8 cellular contexts compared by ENCODE assay signal in genomic region chr14:34872822-34873590, GRCh38. TPM values are rescaled to one million over a fixed set of nuclear protein-coding genes. Genes with fewer than 3 reads are reported as not detected.
A peak's percentile ranks its signal among the peaks of the same experiment; 100 is the strongest.
DNase-seq lines count a peak whose midpoint lies in the region; ATAC-seq, FAIRE-seq and TF ChIP-seq lines count a peak whose summit lies in the region.

No MANE protein-coding gene starts in this region.

- H3K4me1 ChIP-seq in pancreas: peaks cover 0 to 7% (median 5%) of the 10 kb centered on the region in 3 donors

- intact Hi-C loops in pancreas (cut with DNase I): no loop called here

- FAIRE-seq in HTR-8/SVneo (lab: Jason Lieb, UNC) (no peak), pancreas (lab: Jason Lieb, UNC) (no peak)

- ATAC-seq in GM19452 (IDR thresholded peaks at IDR 0.05; ENCODE audit: unreplicated experiment): peak; percentile 1
- peak; percentile 21 for ATAC-seq in T-helper 17 cell
- ATAC-seq in pancreas: peak in 2 of 4 donors; percentile 10 to 61
- no peak for ATAC-seq in HG03097 (IDR thresholded peaks at IDR 0.05; ENCODE audit: low FRiP score, unreplicated experiment)

- no peaks in the 10 kb centered on the region for H3K27me3 Mint-ChIP-seq in T-helper 17 cell

- peak overlapping the region; percentile 97 to 100 (median 98) for H3K27ac ChIP-seq in pancreas

- H3K36me3 ChIP-seq in pancreas: no peaks in the 10 kb centered on the region

- no peaks in the 10 kb centered on the region for H3K27me3 ChIP-seq in pancreas

- peaks cover 40% of the 10 kb centered on the region for H3K4me1 Mint-ChIP-seq in T-helper 17 cell

- H3K9me3 ChIP-seq in T-helper 17 cell (ENCODE audit: control insufficient read depth, low read length, poor library complexity, severe bottlenecking): no peaks in the 10 kb centered on the region
- H3K9me3 ChIP-seq in pancreas: no peaks in the 10 kb centered on the region

- peak overlapping the region; percentile 100 for H3K4me3 Mint-ChIP-seq in T-helper 17 cell

- H3K27ac Mint-ChIP-seq in T-helper 17 cell: peak overlapping the region; percentile 98

- peak overlapping the region; percentile 78 to 95 (median 88) for H3K4me3 ChIP-seq in pancreas

- peaks cover 6% of the 10 kb centered on the region for H3K36me3 Mint-ChIP-seq in T-helper 17 cell (ENCODE audit: low read depth)

- DNase-seq in DMS53 (lab: John Stamatoyannopoulos, UW) (peak; percentile 80), HTR-8/SVneo (ENCODE audit: insufficient read length, low spot score) (peak; percentile 9), T-helper 17 cell (no peak), fibroblast of gingiva (ENCODE audit: low read depth) (peak; percentile 51), pancreas (no peak), HK-2 (ENCODE audit: unreplicated experiment) (no peak)

- 1% methylated on average over 19 of the region's 19 CpGs for WGBS in pancreas, 2 donors

- TF ChIP-seq CTCF in pancreas (IDR thresholded peaks at IDR 0.05): no peak

RNA-seq across cellular contexts. Expression of gene BAZ1A, which starts 2.2 kb away (rescaled TPM):
- total RNA-seq in T-helper 17 cell (10 to 100 TPM; 44.7 to 51.7 TPM), pancreas (10 to 100 TPM in 1 of 6 donors, 1 to 10 TPM in 5; 5.6 to 12.1 (median 7.2) TPM)
- polyA plus RNA-seq in pancreas: 1 to 10 TPM; 5.9 to 9.9 TPM

Comparison
In these comparisons a context has a peak if more than half of its experiments do, and no peak if none do; other contexts are left out.
1. DNase-seq: peak in DMS53 (single experiment), HTR-8/SVneo (single experiment) and fibroblast of gingiva (single experiment); none in T-helper 17 cell (0 of 3), pancreas (0 of 6) and HK-2 (single experiment).